ENCODE assay signal across 1 cellular context in the genomic region with DNA sequence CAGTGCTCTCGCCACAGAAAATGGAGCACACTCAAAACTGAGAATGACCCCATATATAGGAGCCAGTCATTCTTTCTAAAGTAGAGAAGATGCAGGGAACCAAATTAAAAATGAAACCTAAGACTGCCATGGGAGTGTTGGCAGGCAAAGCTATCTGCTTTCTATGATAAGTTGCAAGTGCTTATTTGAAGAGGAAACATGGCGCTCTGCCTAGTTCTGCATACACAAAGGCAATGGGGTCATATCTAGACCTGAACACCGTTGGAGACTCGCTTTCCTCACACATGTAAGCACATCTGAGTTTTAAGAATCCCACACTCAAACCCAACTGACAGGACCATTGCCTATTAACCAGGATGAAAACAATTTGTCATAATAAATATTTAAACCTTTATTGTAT.
TF ChIP-seq lines count a peak whose summit lies in the region.

No MANE protein-coding gene starts in this region.

TF ChIP-seq in IMR-90, 13 proteins besides CTCF, POLR2A, EP300 and RAD21:
- TF ChIP-seq CHD1 (IDR thresholded peaks at IDR 0.05; ENCODE audit: low read depth, low read length): no peak
- TF ChIP-seq BHLHE40 (IDR thresholded peaks at IDR 0.05; ENCODE audit: low read depth, low read length): no peak
- TF ChIP-seq CEBPB (IDR thresholded peaks at IDR 0.05; ENCODE audit: low read depth, low read length): no peak
- no peak for TF ChIP-seq FOS (IDR thresholded peaks at IDR 0.05; ENCODE audit: low read depth, low read length)
- no peak for TF ChIP-seq MXI1 (IDR thresholded peaks at IDR 0.05; ENCODE audit: borderline replicate concordance, low read depth, low read length)
- TF ChIP-seq, protein P1, sequence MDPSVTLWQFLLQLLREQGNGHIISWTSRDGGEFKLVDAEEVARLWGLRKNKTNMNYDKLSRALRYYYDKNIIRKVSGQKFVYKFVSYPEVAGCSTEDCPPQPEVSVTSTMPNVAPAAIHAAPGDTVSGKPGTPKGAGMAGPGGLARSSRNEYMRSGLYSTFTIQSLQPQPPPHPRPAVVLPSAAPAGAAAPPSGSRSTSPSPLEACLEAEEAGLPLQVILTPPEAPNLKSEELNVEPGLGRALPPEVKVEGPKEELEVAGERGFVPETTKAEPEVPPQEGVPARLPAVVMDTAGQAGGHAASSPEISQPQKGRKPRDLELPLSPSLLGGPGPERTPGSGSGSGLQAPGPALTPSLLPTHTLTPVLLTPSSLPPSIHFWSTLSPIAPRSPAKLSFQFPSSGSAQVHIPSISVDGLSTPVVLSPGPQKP (IDR thresholded peaks at IDR 0.05; ENCODE audit: borderline replicate concordance, low read depth, low read length): no peak
- no peak for TF ChIP-seq RFX5 (IDR thresholded peaks at IDR 0.05; ENCODE audit: low read depth, low read length)
- no peak for TF ChIP-seq MAFK (IDR thresholded peaks at IDR 0.05; ENCODE audit: low read depth, low read length)
- TF ChIP-seq, protein P2, sequence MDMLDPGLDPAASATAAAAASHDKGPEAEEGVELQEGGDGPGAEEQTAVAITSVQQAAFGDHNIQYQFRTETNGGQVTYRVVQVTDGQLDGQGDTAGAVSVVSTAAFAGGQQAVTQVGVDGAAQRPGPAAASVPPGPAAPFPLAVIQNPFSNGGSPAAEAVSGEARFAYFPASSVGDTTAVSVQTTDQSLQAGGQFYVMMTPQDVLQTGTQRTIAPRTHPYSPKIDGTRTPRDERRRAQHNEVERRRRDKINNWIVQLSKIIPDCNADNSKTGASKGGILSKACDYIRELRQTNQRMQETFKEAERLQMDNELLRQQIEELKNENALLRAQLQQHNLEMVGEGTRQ (IDR thresholded peaks at IDR 0.05; ENCODE audit: low read depth, low read length): no peak
- TF ChIP-seq NFE2L2 (IDR thresholded peaks at IDR 0.05; ENCODE audit: low read depth, low read length): no peak
